Comparison of ENCODE assay signal across 2 cellular contexts in genomic region chr3:149151843-149152242, GRCh38.
TF ChIP-seq lines count a peak whose summit lies in the region.

No MANE protein-coding gene starts in this region.

TF ChIP-seq in IMR-90, 13 proteins besides CTCF, POLR2A, EP300 and RAD21:
- TF ChIP-seq FOS (IDR thresholded peaks at IDR 0.05; ENCODE audit: low read depth, low read length) (0 out of 2 replicates have a peak, but pooled peaks have one; percentile 13), MXI1 (IDR thresholded peaks at IDR 0.05; ENCODE audit: borderline replicate concordance, low read depth, low read length) (0 out of 2 replicates have a peak, but pooled peaks have one; percentile 26), ELK1 (IDR thresholded peaks at IDR 0.05; ENCODE audit: borderline replicate concordance, low read depth, low read length) (no peak), RFX5 (IDR thresholded peaks at IDR 0.05; ENCODE audit: low read depth, low read length) (peak; percentile 18; the same call in 1 of the 2 replicates), USF2 (IDR thresholded peaks at IDR 0.05; ENCODE audit: low read depth, low read length) (no peak), CEBPB (IDR thresholded peaks at IDR 0.05; ENCODE audit: low read depth, low read length) (peak; percentile 69)

TF ChIP-seq in GM12878, 131 proteins besides CTCF, POLR2A, EP300 and RAD21:
- TF ChIP-seq RUNX3 (IDR thresholded peaks at IDR 0.05; ENCODE audit: low read length): peak; percentile 49
- TF ChIP-seq REST (IDR thresholded peaks at IDR 0.05; ENCODE audit: low read depth, low read length): no peak
